In genomic region chr7:159335181-159335926, GRCh38 we compare ENCODE assay signal across 8 cellular contexts.
DNase-seq lines count a peak whose midpoint lies in the region; ATAC-seq, FAIRE-seq and TF ChIP-seq lines count a peak whose summit lies in the region.
"Not testable (repeated sequence)": the region's sequence is repeated elsewhere in the genome, so short reads cannot be mapped to it uniquely, and the experiment has no call there.

No MANE protein-coding gene starts in this region.

- POLR2A ChIA-PET in activated CD4-positive, alpha-beta memory T cell treated with anti-CD3 and anti-CD28 coated beads for 36 hours (lab: Charles Lee): not testable (repeated sequence)

- intact Hi-C loops in activated CD4-positive, alpha-beta memory T cell treated with anti-CD3 and anti-CD28 coated beads for 36 hours (cut with micrococcal nuclease); kidney (cut with DNase I); upper lobe of right lung (cut with DNase I): not testable (repeated sequence)

- TF ChIP-seq POLR2A in gastroesophageal sphincter (IDR thresholded peaks at IDR 0.05): not testable (repeated sequence)

- FAIRE-seq in kidney (lab: Jason Lieb, UNC): not testable (repeated sequence)

- H3K9me3 ChIP-seq in NT2/D1 (ENCODE audit: insufficient read depth, low read length); gastroesophageal sphincter; kidney (ENCODE audit: control insufficient read depth in 1 of 2, low read length in 2 of 2); upper lobe of right lung: not testable (repeated sequence)

- H3K4me1 ChIP-seq in NT2/D1 (ENCODE audit: insufficient read depth, insufficient read length); gastroesophageal sphincter; kidney (ENCODE audit: control insufficient read depth in 1 of 2, insufficient read depth in 1 of 2, low read depth in 1 of 2, low read length in 2 of 2); upper lobe of right lung: not testable (repeated sequence)

- not testable (repeated sequence) for DNase-seq in H7; NT2/D1 (ENCODE audit: low read depth, low spot score); upper lobe of right lung
- peak; percentile 11 for DNase-seq in activated CD4-positive, alpha-beta memory T cell treated with anti-CD3 and anti-CD28 coated beads for 36 hours
- DNase-seq in brain pericyte (ENCODE audit: low read depth, low spot score): peak; percentile 4
- DNase-seq in kidney: peak; percentile 73
- peak; percentile 1 for DNase-seq in neural crest cell (ENCODE audit: low read depth, low spot score)

- not testable (repeated sequence) for H3K36me3 Mint-ChIP-seq in activated CD4-positive, alpha-beta memory T cell treated with anti-CD3 and anti-CD28 coated beads for 36 hours; neural crest cell (ENCODE audit: low read depth)

- not testable (repeated sequence) for H3K27me3 ChIP-seq in H7 (ENCODE audit: control insufficient read depth, insufficient read depth, low read length); NT2/D1 (ENCODE audit: insufficient read depth, insufficient read length); gastroesophageal sphincter; upper lobe of right lung

- not testable (repeated sequence) for H3K27ac ChIP-seq in gastroesophageal sphincter; kidney (ENCODE audit: low read depth in 2 of 2, low read length in 2 of 2); upper lobe of right lung

- not testable (repeated sequence) for H3K9me3 Mint-ChIP-seq in activated CD4-positive, alpha-beta memory T cell treated with anti-CD3 and anti-CD28 coated beads for 36 hours
- peaks cover 11% of the 10 kb centered on the region for H3K9me3 Mint-ChIP-seq in neural crest cell

- CTCF ChIA-PET in activated CD4-positive, alpha-beta memory T cell treated with anti-CD3 and anti-CD28 coated beads for 36 hours (lab: Charles Lee): not testable (repeated sequence)

- H3K4me3 ChIP-seq in H7 (ENCODE audit: insufficient read depth, low read depth, low read length) (peak overlapping the region; percentile 10; the same call in 1 of the 2 replicates), NT2/D1 (ENCODE audit: insufficient read length, low read depth) (peak overlapping the region; percentile 58)
- H3K4me3 ChIP-seq in gastroesophageal sphincter; kidney (ENCODE audit: low read length in 2 of 2); upper lobe of right lung: not testable (repeated sequence)

- H3K27me3 Mint-ChIP-seq in activated CD4-positive, alpha-beta memory T cell treated with anti-CD3 and anti-CD28 coated beads for 36 hours; neural crest cell (ENCODE audit: low read depth): not testable (repeated sequence)

- WGBS in gastroesophageal sphincter (ENCODE audit: low coverage in 1 of 2), 2 donors: 67 to 86% methylated on average over 1 to 12 of the region's 39 CpGs

- H3K9ac ChIP-seq in NT2/D1 (ENCODE audit: insufficient read length, low read depth): peak overlapping the region; percentile 70
- H3K9ac ChIP-seq in kidney (ENCODE audit: low read length in 2 of 2): not testable (repeated sequence)

- not testable (repeated sequence) for TF ChIP-seq CTCF in gastroesophageal sphincter (IDR thresholded peaks at IDR 0.05); kidney (IDR thresholded peaks at IDR 0.05; ENCODE audit: borderline replicate concordance, extremely low read depth, insufficient read depth); neural crest cell (conservative IDR thresholded peaks at IDR 0.05); upper lobe of right lung (IDR thresholded peaks at IDR 0.05)

- not testable (repeated sequence) for H3K4me3 Mint-ChIP-seq in activated CD4-positive, alpha-beta memory T cell treated with anti-CD3 and anti-CD28 coated beads for 36 hours; neural crest cell

- H3K36me3 ChIP-seq in H7 (replicated peaks; ENCODE audit: control insufficient read depth, insufficient read depth, low read length); NT2/D1 (ENCODE audit: insufficient read depth, insufficient read length, low read length); gastroesophageal sphincter; kidney (ENCODE audit: control insufficient read depth in 1 of 2, insufficient read depth in 2 of 2, low read length in 2 of 2); upper lobe of right lung: not testable (repeated sequence)

- H3K27ac Mint-ChIP-seq in activated CD4-positive, alpha-beta memory T cell treated with anti-CD3 and anti-CD28 coated beads for 36 hours; neural crest cell (ENCODE audit: unreplicated experiment): not testable (repeated sequence)

- not testable (repeated sequence) for TF ChIP-seq EP300 in gastroesophageal sphincter (IDR thresholded peaks at IDR 0.05)

- peak; percentile 13 for ATAC-seq in gastroesophageal sphincter
- ATAC-seq in upper lobe of right lung: peak; percentile 60

- H3K4me1 Mint-ChIP-seq in activated CD4-positive, alpha-beta memory T cell treated with anti-CD3 and anti-CD28 coated beads for 36 hours (ENCODE audit: low read depth); neural crest cell: not testable (repeated sequence)
